In the genomic region with DNA sequence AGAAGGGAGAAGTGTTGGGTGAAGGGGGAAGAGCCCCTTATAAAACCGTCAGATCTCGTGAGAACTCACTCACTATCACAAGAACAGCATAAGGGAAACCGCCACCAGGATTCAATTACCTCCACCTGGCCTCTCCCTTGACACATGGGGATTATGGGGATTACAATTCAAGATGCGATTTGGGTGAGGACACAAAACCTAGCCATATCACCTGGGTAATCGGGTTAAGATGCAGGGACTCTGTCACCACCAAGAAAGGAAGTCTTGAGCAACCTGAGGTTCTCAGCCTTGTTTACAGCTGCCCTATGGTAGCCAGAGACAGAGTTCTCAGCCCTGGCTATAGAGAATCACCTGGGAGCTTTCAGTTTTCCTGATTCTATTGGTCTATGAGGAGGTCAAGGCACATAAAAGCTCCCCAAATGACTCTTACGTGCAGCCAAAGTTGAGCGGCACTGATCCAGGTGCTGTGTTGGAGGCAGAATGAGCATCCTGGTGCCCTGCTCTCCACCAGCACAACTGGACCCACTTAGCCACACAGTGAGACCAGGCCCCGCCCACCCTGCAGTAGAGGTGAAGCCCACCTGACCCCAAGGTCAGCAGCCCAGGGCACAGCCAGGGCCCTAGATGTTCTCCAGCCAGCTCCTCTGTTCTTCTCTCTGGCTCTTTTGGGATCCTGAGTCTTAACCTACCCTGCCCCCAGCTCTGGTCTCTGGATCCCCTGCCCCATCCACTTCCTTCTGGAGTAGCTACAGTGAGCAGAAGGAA, we compare ENCODE assay signal across 20 cellular contexts.
"Had no signal": no experiment of that assay in that cellular context is flagged by ENCODE, and none has a peak within 500 bp of the region (broad histone marks: within the 10 kb centered on the region; RNA-seq: fewer than 3 reads in every experiment).

No MANE protein-coding gene starts in this region.

- DNase-seq: activated B cell treated with CpG ODN at 0.5 μM for 24 hours; activated CD4-positive, alpha-beta memory T cell treated with anti-CD3 and anti-CD28 coated beads, Interleukin-2, amount 10 ng/mL, durations not matched to agents 7 days and 5 days; activated CD4-positive, alpha-beta T cell treated with anti-CD3 and anti-CD28 coated beads for 4 hours; activated CD8-positive, alpha-beta memory T cell treated with anti-CD3 and anti-CD28 coated beads, Interleukin-2, amount 10 ng/mL, durations not matched to agents 7 days and 5 days; activated naive CD4-positive, alpha-beta T cell treated with Interleukin-2 at 50 U/mL for 16 hours; activated T-cell treated with anti-CD3 and anti-CD28 coated beads, Interleukin-2, amount 50 U/mL, for 1 hour; brain microvascular endothelial cell; colonic mucosa; erythroblast; gastrocnemius medialis; pancreas; sigmoid colon; stimulated activated CD4-positive, alpha-beta T cell treated with anti-CD3 and anti-CD28 coated beads, Interleukin-4, amount 100 ng/mL, for 4 hours; T-cell; upper lobe of right lung had no signal

- H3K27ac Mint-ChIP-seq: activated B cell treated with CpG ODN at 0.5 μM for 24 hours; activated CD4-positive, alpha-beta memory T cell treated with anti-CD3 and anti-CD28 coated beads, Interleukin-2, amount 10 ng/mL, durations not matched to agents 7 days and 5 days; activated CD8-positive, alpha-beta memory T cell treated with anti-CD3 and anti-CD28 coated beads, Interleukin-2, amount 10 ng/mL, durations not matched to agents 7 days and 5 days; activated T-helper 17 cell treated with anti-CD3 and anti-CD28 coated beads, Interleukin-2, amount 50 U/mL, for 72 hours; stimulated activated memory B cell treated with anti-CD40 and anti-IgM and Interleukin-4, amounts not matched to agents 10 μg/mL and 1 μg/mL and 100 μg/mL, for 72 hours; T-cell had no signal

- H3K4me1 ChIP-seq: colonic mucosa, gastrocnemius medialis, pancreas, sigmoid colon, upper lobe of right lung had no signal

- H3K4me1 Mint-ChIP-seq: activated B cell treated with CpG ODN at 0.5 μM for 24 hours; activated T-helper 17 cell treated with anti-CD3 and anti-CD28 coated beads, Interleukin-2, amount 50 U/mL, for 72 hours; central memory CD8-positive, alpha-beta T cell; stimulated activated memory B cell treated with anti-CD40 and anti-IgM and Interleukin-4, amounts not matched to agents 10 μg/mL and 1 μg/mL and 100 μg/mL, for 72 hours had no signal

- H3K9me3 Mint-ChIP-seq: activated B cell treated with CpG ODN at 0.5 μM for 24 hours; activated CD4-positive, alpha-beta memory T cell treated with anti-CD3 and anti-CD28 coated beads, Interleukin-2, amount 10 ng/mL, durations not matched to agents 7 days and 5 days; activated T-helper 17 cell treated with anti-CD3 and anti-CD28 coated beads, Interleukin-2, amount 50 U/mL, for 72 hours; central memory CD8-positive, alpha-beta T cell; stimulated activated memory B cell treated with anti-CD40 and anti-IgM and Interleukin-4, amounts not matched to agents 10 μg/mL and 1 μg/mL and 100 μg/mL, for 72 hours; T-cell had no signal

- H3K4me3 ChIP-seq: colonic mucosa, gastrocnemius medialis, lung, pancreas, sigmoid colon, thoracic aorta, upper lobe of right lung had no signal

- H3K9me3 ChIP-seq: colonic mucosa, gastrocnemius medialis, pancreas, sigmoid colon, thoracic aorta, upper lobe of right lung had no signal

- H3K36me3 Mint-ChIP-seq: activated CD8-positive, alpha-beta memory T cell treated with anti-CD3 and anti-CD28 coated beads, Interleukin-2, amount 10 ng/mL, durations not matched to agents 7 days and 5 days; stimulated activated memory B cell treated with anti-CD40 and anti-IgM and Interleukin-4, amounts not matched to agents 10 μg/mL and 1 μg/mL and 100 μg/mL, for 72 hours; T-cell had no signal

- H3K27me3 ChIP-seq: colonic mucosa, gastrocnemius medialis, pancreas, sigmoid colon, upper lobe of right lung had no signal

- H3K27me3 Mint-ChIP-seq: activated CD4-positive, alpha-beta memory T cell treated with anti-CD3 and anti-CD28 coated beads, Interleukin-2, amount 10 ng/mL, durations not matched to agents 7 days and 5 days had no signal

- ATAC-seq: activated CD8-positive, alpha-beta memory T cell treated with anti-CD3 and anti-CD28 coated beads, Interleukin-2, amount 10 ng/mL, durations not matched to agents 7 days and 5 days; activated T-helper 17 cell treated with anti-CD3 and anti-CD28 coated beads, Interleukin-2, amount 50 U/mL, for 72 hours; gastrocnemius medialis; pancreas; stimulated activated memory B cell treated with anti-CD40 and anti-IgM and Interleukin-4, amounts not matched to agents 10 μg/mL and 1 μg/mL and 100 μg/mL, for 72 hours; T-cell; upper lobe of right lung had no signal

- H3K36me3 ChIP-seq: brain microvascular endothelial cell, colonic mucosa, gastrocnemius medialis, pancreas, sigmoid colon, thoracic aorta, upper lobe of right lung had no signal

- H3K27ac ChIP-seq: brain microvascular endothelial cell, colonic mucosa, gastrocnemius medialis, pancreas, sigmoid colon, thoracic aorta had no signal

- H3K4me3 Mint-ChIP-seq: activated B cell treated with CpG ODN at 0.5 μM for 24 hours; activated CD4-positive, alpha-beta memory T cell treated with anti-CD3 and anti-CD28 coated beads, Interleukin-2, amount 10 ng/mL, durations not matched to agents 7 days and 5 days; activated CD8-positive, alpha-beta memory T cell treated with anti-CD3 and anti-CD28 coated beads, Interleukin-2, amount 10 ng/mL, durations not matched to agents 7 days and 5 days; activated T-helper 17 cell treated with anti-CD3 and anti-CD28 coated beads, Interleukin-2, amount 50 U/mL, for 72 hours; central memory CD8-positive, alpha-beta T cell; stimulated activated memory B cell treated with anti-CD40 and anti-IgM and Interleukin-4, amounts not matched to agents 10 μg/mL and 1 μg/mL and 100 μg/mL, for 72 hours; T-cell had no signal
